12 cellular contexts compared by ENCODE assay signal in the genomic region with DNA sequence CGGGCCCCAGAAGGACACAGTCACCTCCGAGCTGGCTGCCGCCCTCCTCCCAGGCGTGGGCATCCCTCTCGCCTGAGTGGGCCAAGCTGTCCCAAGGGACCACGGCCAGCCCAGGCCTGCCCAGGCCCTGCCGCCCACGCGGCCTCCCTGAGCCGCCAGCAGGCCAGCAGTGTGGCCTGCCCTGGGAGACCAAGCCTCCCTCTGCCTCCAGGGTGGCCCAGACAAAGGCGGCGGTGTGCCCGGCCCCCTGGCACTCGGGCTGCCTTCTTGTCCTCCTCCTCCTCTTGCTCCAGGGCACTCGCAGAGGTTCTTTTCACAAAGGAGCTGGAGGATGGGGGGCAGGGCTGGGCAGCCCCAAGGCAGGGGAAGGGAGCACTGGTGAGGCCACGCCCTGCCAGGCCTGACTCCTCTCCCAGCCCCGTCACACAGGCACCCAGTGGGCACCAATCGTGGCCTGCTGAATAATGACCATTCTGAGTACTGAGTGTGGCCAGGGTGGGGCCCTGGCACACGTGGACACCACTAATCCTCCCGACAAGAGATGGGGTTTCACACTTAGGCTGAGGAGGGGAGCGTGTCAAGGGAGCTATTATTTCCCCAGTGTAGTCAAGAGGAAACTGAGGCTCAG. TPM values are rescaled to one million over a fixed set of nuclear protein-coding genes. Genes with fewer than 3 reads are reported as not detected.
DNase-seq lines count a peak whose midpoint lies in the region; FAIRE-seq and TF ChIP-seq lines count a peak whose summit lies in the region.
"Had no signal": no experiment of that assay in that cellular context is flagged by ENCODE, and none has a peak within 500 bp of the region (broad histone marks: within the 10 kb centered on the region; RNA-seq: fewer than 3 reads in every experiment).

No MANE protein-coding gene starts in this region.

- no peaks in the 10 kb centered on the region for H3K9me3 ChIP-seq in CD8-positive, alpha-beta memory T cell (ENCODE audit: low read length)
- no peaks in the 10 kb centered on the region for H3K9me3 ChIP-seq in tibial artery

- intact Hi-C loops in tibial artery (cut with DNase I; ENCODE audit: low total_unique reads): no loop called here

- no peak for DNase-seq in CD8-positive, alpha-beta memory T cell
- DNase-seq in tibial artery (no peak), D721Med (ENCODE audit: insufficient read length, low spot score) (no peak), pons (ENCODE audit: low spot score) (no peak), Ammon's horn (ENCODE audit: low spot score) (no peak)
- DNase-seq: Calu3, NCI-H1694 treated with DMSO at 0.1 percent for 48 hours had no signal

- no peak for FAIRE-seq in D721Med (lab: Jason Lieb, UNC)

- TF ChIP-seq EP300 in Ishikawa (IDR thresholded peaks at IDR 0.05; ENCODE audit: borderline replicate concordance): no peak

- no peaks in the 10 kb centered on the region for H3K36me3 ChIP-seq in CD8-positive, alpha-beta memory T cell (ENCODE audit: insufficient read depth, low read length)
- no peaks in the 10 kb centered on the region for H3K36me3 ChIP-seq in tibial artery

- CTCF ChIA-PET in CD8-positive, alpha-beta memory T cell (lab: Charles Lee): interaction anchor here (0.8 to 1.9 kb wide), 4 partner anchors 20 to 38 kb away, joined by 3 to 5 read pairs (median 4); no protein-coding TSS in a partner anchor

- peak overlapping the region in 7 of 8 donors; percentile 59 to 96 (median 76) for H3K27ac Mint-ChIP-seq in CD8-positive, alpha-beta memory T cell
- H3K27ac Mint-ChIP-seq in brain: peak overlapping the region; percentile 48 to 94 (median 65)
- H3K27ac Mint-ChIP-seq in nephron: peak overlapping the region; percentile 31 to 54 (median 50)

- H3K9me3 Mint-ChIP-seq in CD8-positive, alpha-beta memory T cell: no peaks in the 10 kb centered on the region
- H3K9me3 Mint-ChIP-seq in brain: peaks cover 0 to 2% (median 0%) of the 10 kb centered on the region in 5 experiments
- no peaks in the 10 kb centered on the region for H3K9me3 Mint-ChIP-seq in nephron

- H3K27ac ChIP-seq in CD8-positive, alpha-beta memory T cell (ENCODE audit: low read depth, low read length): no peak overlapping the region
- H3K27ac ChIP-seq in tibial artery: no peak overlapping the region
- H3K27ac ChIP-seq: PC-9 had no signal

- TF ChIP-seq RAD21 in Ishikawa (IDR thresholded peaks at IDR 0.05; ENCODE audit: low read depth): no peak

- H3K4me3 Mint-ChIP-seq in CD8-positive, alpha-beta memory T cell: peak overlapping the region in 2 of 7 donors; percentile 67 to 71
- H3K4me3 Mint-ChIP-seq in brain (peak overlapping the region in 2 of 5 experiments; percentile 47 to 56), nephron (no peak overlapping the region)

- H3K4me1 ChIP-seq in CD8-positive, alpha-beta memory T cell (ENCODE audit: insufficient read depth, low read length): peaks cover 43% of the 10 kb centered on the region
- H3K4me1 ChIP-seq in tibial artery: peaks cover 0 to 7% (median 3%) of the 10 kb centered on the region in 4 donors

- TF ChIP-seq CTCF in brain (conservative IDR thresholded peaks at IDR 0.05) (no peak), nephron (IDR thresholded peaks at IDR 0.05; ENCODE audit: unreplicated experiment in 3 of 3) (no peak), tibial artery (IDR thresholded peaks at IDR 0.05) (no peak), D721Med (IDR thresholded peaks at IDR 0.05; ENCODE audit: insufficient read depth, missing control alignments) (no peak)

- no peaks in the 10 kb centered on the region for H3K27me3 ChIP-seq in CD8-positive, alpha-beta memory T cell (ENCODE audit: insufficient read depth, low read length, poor library complexity, severe bottlenecking)
- peaks cover 0 to 27% of the 10 kb centered on the region in 2 donors for H3K27me3 ChIP-seq in tibial artery

- no peak overlapping the region for H3K4me3 ChIP-seq in CD8-positive, alpha-beta memory T cell (ENCODE audit: low read length)
- no peak overlapping the region for H3K4me3 ChIP-seq in tibial artery
- H3K4me3 ChIP-seq: lung, PC-9 had no signal

- peaks cover 46 to 80% (median 63%) of the 10 kb centered on the region in 3 donors for H3K4me1 Mint-ChIP-seq in CD8-positive, alpha-beta memory T cell
- H3K4me1 Mint-ChIP-seq in brain (peaks cover 59% of the 10 kb centered on the region), nephron (peaks cover 50% of the 10 kb centered on the region)

- peaks cover 0 to 20% (median 3%) of the 10 kb centered on the region in 3 donors for H3K36me3 Mint-ChIP-seq in CD8-positive, alpha-beta memory T cell
- H3K36me3 Mint-ChIP-seq in brain: peaks cover 6% of the 10 kb centered on the region
- peaks cover 3% of the 10 kb centered on the region for H3K36me3 Mint-ChIP-seq in nephron (ENCODE audit: low read depth)

- no peaks in the 10 kb centered on the region for H3K27me3 Mint-ChIP-seq in CD8-positive, alpha-beta memory T cell
- H3K27me3 Mint-ChIP-seq in brain (peaks cover 4% of the 10 kb centered on the region), nephron (ENCODE audit: low read depth) (peaks cover 4% of the 10 kb centered on the region)

- POLR2A ChIA-PET in CD8-positive, alpha-beta memory T cell (lab: Charles Lee): no interaction called here

TF ChIP-seq in Ishikawa, 13 proteins besides CTCF, POLR2A, EP300 and RAD21:
- TF ChIP-seq, protein P1, sequence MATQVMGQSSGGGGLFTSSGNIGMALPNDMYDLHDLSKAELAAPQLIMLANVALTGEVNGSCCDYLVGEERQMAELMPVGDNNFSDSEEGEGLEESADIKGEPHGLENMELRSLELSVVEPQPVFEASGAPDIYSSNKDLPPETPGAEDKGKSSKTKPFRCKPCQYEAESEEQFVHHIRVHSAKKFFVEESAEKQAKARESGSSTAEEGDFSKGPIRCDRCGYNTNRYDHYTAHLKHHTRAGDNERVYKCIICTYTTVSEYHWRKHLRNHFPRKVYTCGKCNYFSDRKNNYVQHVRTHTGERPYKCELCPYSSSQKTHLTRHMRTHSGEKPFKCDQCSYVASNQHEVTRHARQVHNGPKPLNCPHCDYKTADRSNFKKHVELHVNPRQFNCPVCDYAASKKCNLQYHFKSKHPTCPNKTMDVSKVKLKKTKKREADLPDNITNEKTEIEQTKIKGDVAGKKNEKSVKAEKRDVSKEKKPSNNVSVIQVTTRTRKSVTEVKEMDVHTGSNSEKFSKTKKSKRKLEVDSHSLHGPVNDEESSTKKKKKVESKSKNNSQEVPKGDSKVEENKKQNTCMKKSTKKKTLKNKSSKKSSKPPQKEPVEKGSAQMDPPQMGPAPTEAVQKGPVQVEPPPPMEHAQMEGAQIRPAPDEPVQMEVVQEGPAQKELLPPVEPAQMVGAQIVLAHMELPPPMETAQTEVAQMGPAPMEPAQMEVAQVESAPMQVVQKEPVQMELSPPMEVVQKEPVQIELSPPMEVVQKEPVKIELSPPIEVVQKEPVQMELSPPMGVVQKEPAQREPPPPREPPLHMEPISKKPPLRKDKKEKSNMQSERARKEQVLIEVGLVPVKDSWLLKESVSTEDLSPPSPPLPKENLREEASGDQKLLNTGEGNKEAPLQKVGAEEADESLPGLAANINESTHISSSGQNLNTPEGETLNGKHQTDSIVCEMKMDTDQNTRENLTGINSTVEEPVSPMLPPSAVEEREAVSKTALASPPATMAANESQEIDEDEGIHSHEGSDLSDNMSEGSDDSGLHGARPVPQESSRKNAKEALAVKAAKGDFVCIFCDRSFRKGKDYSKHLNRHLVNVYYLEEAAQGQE (IDR thresholded peaks at IDR 0.05; ENCODE audit: low read depth): no peak
- peak; percentile 63 for TF ChIP-seq EGR1 (IDR thresholded peaks at IDR 0.05)
TF ChIP-seq in Ishikawa: peak in this region for 1.

RNA-seq across cellular contexts. Expression of a gene that starts 25.3 kb away (rescaled TPM):
- 10 to 100 TPM; 15.8 to 19.8 TPM for total RNA-seq in CD8-positive, alpha-beta memory T cell
- 15.4 TPM for polyA plus RNA-seq in CD8-positive, alpha-beta memory T cell
- 36.1 TPM for polyA plus RNA-seq in brain (ENCODE audit: insufficient read depth, low read depth, low replicate concordance)
